In the genomic region with DNA sequence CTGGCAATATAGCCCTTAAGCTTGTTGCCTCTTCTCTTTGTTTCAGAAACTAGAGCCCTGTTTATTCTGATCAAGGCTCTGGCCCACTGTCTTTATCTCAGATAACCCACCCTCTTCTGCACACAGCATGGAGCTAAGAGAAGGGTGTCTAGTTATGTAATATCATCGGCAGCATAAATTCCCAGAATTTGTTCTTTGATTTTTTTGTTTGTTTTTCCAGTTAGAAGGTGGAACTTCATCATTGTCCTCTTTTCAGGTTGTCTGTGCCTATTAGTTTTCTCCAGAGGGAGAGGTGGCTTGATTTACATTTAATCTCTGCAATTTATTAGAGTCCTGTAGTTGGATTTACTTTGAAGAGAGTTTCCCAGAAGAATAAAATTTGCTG, we compare ENCODE assay signal across 2 cellular contexts.
TF ChIP-seq lines count a peak whose summit lies in the region.

No MANE protein-coding gene starts in this region.

TF ChIP-seq in GM23338, 12 proteins besides CTCF, POLR2A, EP300 and RAD21:
- TF ChIP-seq EZH2 (IDR thresholded peaks at IDR 0.05; ENCODE audit: low read depth, unreplicated experiment) (no peak), CREB1 (CRISPR knock-in tag; IDR thresholded peaks at IDR 0.05; ENCODE audit: low read depth) (no peak)
- TF ChIP-seq, protein P1, sequence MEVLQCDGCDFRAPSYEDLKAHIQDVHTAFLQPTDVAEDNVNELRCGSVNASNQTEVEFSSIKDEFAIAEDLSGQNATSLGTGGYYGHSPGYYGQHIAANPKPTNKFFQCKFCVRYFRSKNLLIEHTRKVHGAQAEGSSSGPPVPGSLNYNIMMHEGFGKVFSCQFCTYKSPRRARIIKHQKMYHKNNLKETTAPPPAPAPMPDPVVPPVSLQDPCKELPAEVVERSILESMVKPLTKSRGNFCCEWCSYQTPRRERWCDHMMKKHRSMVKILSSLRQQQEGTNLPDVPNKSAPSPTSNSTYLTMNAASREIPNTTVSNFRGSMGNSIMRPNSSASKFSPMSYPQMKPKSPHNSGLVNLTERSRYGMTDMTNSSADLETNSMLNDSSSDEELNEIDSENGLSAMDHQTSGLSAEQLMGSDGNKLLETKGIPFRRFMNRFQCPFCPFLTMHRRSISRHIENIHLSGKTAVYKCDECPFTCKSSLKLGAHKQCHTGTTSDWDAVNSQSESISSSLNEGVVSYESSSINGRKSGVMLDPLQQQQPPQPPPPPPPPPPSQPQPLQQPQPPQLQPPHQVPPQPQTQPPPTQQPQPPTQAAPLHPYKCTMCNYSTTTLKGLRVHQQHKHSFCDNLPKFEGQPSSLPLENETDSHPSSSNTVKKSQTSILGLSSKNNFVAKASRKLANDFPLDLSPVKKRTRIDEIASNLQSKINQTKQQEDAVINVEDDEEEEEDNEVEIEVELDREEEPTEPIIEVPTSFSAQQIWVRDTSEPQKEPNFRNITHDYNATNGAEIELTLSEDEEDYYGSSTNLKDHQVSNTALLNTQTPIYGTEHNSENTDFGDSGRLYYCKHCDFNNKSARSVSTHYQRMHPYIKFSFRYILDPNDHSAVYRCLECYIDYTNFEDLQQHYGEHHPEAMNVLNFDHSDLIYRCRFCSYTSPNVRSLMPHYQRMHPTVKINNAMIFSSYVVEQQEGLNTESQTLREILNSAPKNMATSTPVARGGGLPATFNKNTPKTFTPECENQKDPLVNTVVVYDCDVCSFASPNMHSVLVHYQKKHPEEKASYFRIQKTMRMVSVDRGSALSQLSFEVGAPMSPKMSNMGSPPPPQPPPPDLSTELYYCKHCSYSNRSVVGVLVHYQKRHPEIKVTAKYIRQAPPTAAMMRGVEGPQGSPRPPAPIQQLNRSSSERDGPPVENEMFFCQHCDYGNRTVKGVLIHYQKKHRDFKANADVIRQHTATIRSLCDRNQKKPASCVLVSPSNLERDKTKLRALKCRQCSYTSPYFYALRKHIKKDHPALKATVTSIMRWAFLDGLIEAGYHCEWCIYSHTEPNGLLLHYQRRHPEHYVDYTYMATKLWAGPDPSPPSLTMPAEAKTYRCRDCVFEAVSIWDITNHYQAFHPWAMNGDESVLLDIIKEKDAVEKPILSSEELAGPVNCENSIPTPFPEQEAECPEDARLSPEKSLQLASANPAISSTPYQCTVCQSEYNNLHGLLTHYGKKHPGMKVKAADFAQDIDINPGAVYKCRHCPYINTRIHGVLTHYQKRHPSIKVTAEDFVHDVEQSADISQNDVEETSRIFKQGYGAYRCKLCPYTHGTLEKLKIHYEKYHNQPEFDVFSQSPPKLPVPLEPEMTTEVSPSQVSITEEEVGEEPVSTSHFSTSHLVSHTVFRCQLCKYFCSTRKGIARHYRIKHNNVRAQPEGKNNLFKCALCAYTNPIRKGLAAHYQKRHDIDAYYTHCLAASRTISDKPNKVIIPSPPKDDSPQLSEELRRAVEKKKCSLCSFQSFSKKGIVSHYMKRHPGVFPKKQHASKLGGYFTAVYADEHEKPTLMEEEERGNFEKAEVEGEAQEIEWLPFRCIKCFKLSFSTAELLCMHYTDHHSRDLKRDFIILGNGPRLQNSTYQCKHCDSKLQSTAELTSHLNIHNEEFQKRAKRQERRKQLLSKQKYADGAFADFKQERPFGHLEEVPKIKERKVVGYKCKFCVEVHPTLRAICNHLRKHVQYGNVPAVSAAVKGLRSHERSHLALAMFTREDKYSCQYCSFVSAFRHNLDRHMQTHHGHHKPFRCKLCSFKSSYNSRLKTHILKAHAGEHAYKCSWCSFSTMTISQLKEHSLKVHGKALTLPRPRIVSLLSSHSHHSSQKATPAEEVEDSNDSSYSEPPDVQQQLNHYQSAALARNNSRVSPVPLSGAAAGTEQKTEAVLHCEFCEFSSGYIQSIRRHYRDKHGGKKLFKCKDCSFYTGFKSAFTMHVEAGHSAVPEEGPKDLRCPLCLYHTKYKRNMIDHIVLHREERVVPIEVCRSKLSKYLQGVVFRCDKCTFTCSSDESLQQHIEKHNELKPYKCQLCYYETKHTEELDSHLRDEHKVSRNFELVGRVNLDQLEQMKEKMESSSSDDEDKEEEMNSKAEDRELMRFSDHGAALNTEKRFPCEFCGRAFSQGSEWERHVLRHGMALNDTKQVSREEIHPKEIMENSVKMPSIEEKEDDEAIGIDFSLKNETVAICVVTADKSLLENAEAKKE (CRISPR knock-in tag; IDR thresholded peaks at IDR 0.05), result 0 out of 2 replicates have a peak, but pooled peaks have one; percentile 12
TF ChIP-seq in GM23338: peak in this region for 1.

TF ChIP-seq in IMR-90, 13 proteins besides CTCF, POLR2A, EP300 and RAD21:
- TF ChIP-seq BHLHE40 (IDR thresholded peaks at IDR 0.05; ENCODE audit: low read depth, low read length), result no peak
- TF ChIP-seq, protein P2, sequence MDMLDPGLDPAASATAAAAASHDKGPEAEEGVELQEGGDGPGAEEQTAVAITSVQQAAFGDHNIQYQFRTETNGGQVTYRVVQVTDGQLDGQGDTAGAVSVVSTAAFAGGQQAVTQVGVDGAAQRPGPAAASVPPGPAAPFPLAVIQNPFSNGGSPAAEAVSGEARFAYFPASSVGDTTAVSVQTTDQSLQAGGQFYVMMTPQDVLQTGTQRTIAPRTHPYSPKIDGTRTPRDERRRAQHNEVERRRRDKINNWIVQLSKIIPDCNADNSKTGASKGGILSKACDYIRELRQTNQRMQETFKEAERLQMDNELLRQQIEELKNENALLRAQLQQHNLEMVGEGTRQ (IDR thresholded peaks at IDR 0.05; ENCODE audit: low read depth, low read length), result no peak
- no peak for TF ChIP-seq FOS (IDR thresholded peaks at IDR 0.05; ENCODE audit: low read depth, low read length)
- no peak for TF ChIP-seq NFE2L2 (IDR thresholded peaks at IDR 0.05; ENCODE audit: low read depth, low read length)
- TF ChIP-seq MXI1 (IDR thresholded peaks at IDR 0.05; ENCODE audit: borderline replicate concordance, low read depth, low read length), result no peak
